In genomic region chr1:203280061-203280460, GRCh38 we compare ENCODE assay signal across 21 cellular contexts. TPM values are rescaled to one million over a fixed set of nuclear protein-coding genes. Genes with fewer than 3 reads are reported as not detected.
A peak's percentile ranks its signal among the peaks of the same experiment; 100 is the strongest.
DNase-seq lines count a peak whose midpoint lies in the region; ATAC-seq, FAIRE-seq and TF ChIP-seq lines count a peak whose summit lies in the region.
"Had no signal": no experiment of that assay in that cellular context is flagged by ENCODE, and none has a peak within 500 bp of the region (broad histone marks: within the 10 kb centered on the region; RNA-seq: fewer than 3 reads in every experiment).

No MANE protein-coding gene starts in this region.

- H2AFZ ChIP-seq in Karpas-422 (ENCODE audit: low read length), result no peak overlapping the region

- H4K20me1 ChIP-seq in BLaER1, result no peaks in the 10 kb centered on the region
- no peaks in the 10 kb centered on the region for H4K20me1 ChIP-seq in Karpas-422 (ENCODE audit: insufficient read depth, low read depth, low read length)

- peak overlapping the region; percentile 2; the same call in 1 of the 2 replicates for H3K4me3 Mint-ChIP-seq in HFFc6
- H3K4me3 Mint-ChIP-seq: activated naive CD8-positive, alpha-beta T cell treated with anti-CD3 and anti-CD28 coated beads, Interleukin-2, amount 10 ng/mL, durations not matched to agents 7 days and 5 days had no signal

- peaks cover 28% of the 10 kb centered on the region for H3K27me3 Mint-ChIP-seq in HFFc6 (ENCODE audit: insufficient read depth)
- H3K27me3 Mint-ChIP-seq: activated naive CD8-positive, alpha-beta T cell treated with anti-CD3 and anti-CD28 coated beads, Interleukin-2, amount 10 ng/mL, durations not matched to agents 7 days and 5 days had no signal

- DNase-seq in HFFc6 (no peak), esophagus squamous epithelium (lab: John Stamatoyannopoulos, UW) (no peak), posterior vena cava (ENCODE audit: low spot score) (peak; percentile 15), small intestine (no peak), Peyer's patch (no peak), Karpas-422 (no peak)
- DNase-seq: activated CD4-positive, CD25-positive, alpha-beta regulatory T cell; activated CD8-positive, alpha-beta memory T cell treated with anti-CD3 and anti-CD28 coated beads, Interleukin-2, amount 50 U/mL, for 48 hours; activated naive CD8-positive, alpha-beta T cell treated with anti-CD3 and anti-CD28 coated beads, Interleukin-2, amount 10 ng/mL, durations not matched to agents 7 days and 5 days; AML-193; central memory CD4-positive, alpha-beta T cell; DMS53; NCI-H2029; NCI-H526 treated with DMSO at 0.1 percent for 48 hours; PC-3; stimulated activated CD4-positive, alpha-beta T cell treated with anti-CD3 and anti-CD28 coated beads, Interleukin-4, amount 100 ng/mL, for 24 hours had no signal

- H3K4me1 ChIP-seq in BLaER1 (peaks cover 100% of the 10 kb centered on the region), esophagus squamous epithelium (peaks cover 28 to 85% (median 60%) of the 10 kb centered on the region in 3 donors), small intestine (ENCODE audit: control insufficient read depth in 2 of 2, insufficient read depth in 1 of 2, low read depth in 1 of 2, low read length in 1 of 2) (peaks cover 9 to 12% of the 10 kb centered on the region in 2 donors), Peyer's patch (peaks cover 7 to 61% (median 18%) of the 10 kb centered on the region in 4 donors), Karpas-422 (ENCODE audit: low read length) (peaks cover 73% of the 10 kb centered on the region)

- no peaks in the 10 kb centered on the region for H3K36me3 Mint-ChIP-seq in HFFc6 (ENCODE audit: low read depth)
- H3K36me3 Mint-ChIP-seq: activated naive CD8-positive, alpha-beta T cell treated with anti-CD3 and anti-CD28 coated beads, Interleukin-2, amount 10 ng/mL, durations not matched to agents 7 days and 5 days had no signal

- WGBS in esophagus squamous epithelium, 2 donors, result 83 to 89% methylated on average over 5 of the region's 5 CpGs
- 95 to 97% (median 96%) methylated on average over 5 of the region's 5 CpGs for WGBS in small intestine, 3 donors

- no peaks in the 10 kb centered on the region for H3K79me2 ChIP-seq in Karpas-422 (ENCODE audit: low read length)

- H3K27me3 ChIP-seq in BLaER1 (no peaks in the 10 kb centered on the region), esophagus squamous epithelium (no peaks in the 10 kb centered on the region), small intestine (ENCODE audit: control insufficient read depth in 2 of 2, insufficient read depth in 2 of 2, low read length in 2 of 2) (no peaks in the 10 kb centered on the region), Peyer's patch (no peaks in the 10 kb centered on the region), Karpas-422 (ENCODE audit: low read length) (no peaks in the 10 kb centered on the region)

- peaks cover 31% of the 10 kb centered on the region for H3K4me1 Mint-ChIP-seq in HFFc6 (ENCODE audit: low read depth)

- H3K9me2 ChIP-seq in Karpas-422 (replicated peaks; ENCODE audit: insufficient read depth, low read length), result no peaks in the 10 kb centered on the region

- intact Hi-C loops in esophagus squamous epithelium (cut with DNase I), result no loop called here
- intact Hi-C loops in posterior vena cava (cut with DNase I), result no loop called here

- TF ChIP-seq POLR2A in esophagus squamous epithelium (IDR thresholded peaks at IDR 0.05), result no peak
- TF ChIP-seq POLR2A in Peyer's patch (IDR thresholded peaks at IDR 0.05), result no peak

- TF ChIP-seq CTCF in HFFc6 (IDR thresholded peaks at IDR 0.05) (no peak), esophagus squamous epithelium (IDR thresholded peaks at IDR 0.05) (no peak), Peyer's patch (IDR thresholded peaks at IDR 0.05) (no peak)

- H3K4me3 ChIP-seq in BLaER1, result no peak overlapping the region
- no peak overlapping the region for H3K4me3 ChIP-seq in esophagus squamous epithelium
- no peak overlapping the region for H3K4me3 ChIP-seq in small intestine (ENCODE audit: low read depth in 1 of 2, low read length in 2 of 2)
- no peak overlapping the region for H3K4me3 ChIP-seq in Peyer's patch
- H3K4me3 ChIP-seq in Karpas-422 (ENCODE audit: low read length), result no peak overlapping the region

- no peak overlapping the region; the same call in 1 of the 2 replicates for H3K27ac Mint-ChIP-seq in HFFc6
- H3K27ac Mint-ChIP-seq: activated naive CD8-positive, alpha-beta T cell treated with anti-CD3 and anti-CD28 coated beads, Interleukin-2, amount 10 ng/mL, durations not matched to agents 7 days and 5 days had no signal

- H3K9ac ChIP-seq in BLaER1, result no peak overlapping the region
- H3K9ac ChIP-seq in Karpas-422 (ENCODE audit: low read length), result no peak overlapping the region

- no peaks in the 10 kb centered on the region for H3K9me3 Mint-ChIP-seq in HFFc6
- H3K9me3 Mint-ChIP-seq: activated naive CD8-positive, alpha-beta T cell treated with anti-CD3 and anti-CD28 coated beads, Interleukin-2, amount 10 ng/mL, durations not matched to agents 7 days and 5 days had no signal

- H3K36me3 ChIP-seq in BLaER1, result no peaks in the 10 kb centered on the region
- H3K36me3 ChIP-seq in esophagus squamous epithelium, result no peaks in the 10 kb centered on the region
- no peaks in the 10 kb centered on the region for H3K36me3 ChIP-seq in small intestine (ENCODE audit: control insufficient read depth in 2 of 2, insufficient read depth in 2 of 2, low read length in 2 of 2)
- no peaks in the 10 kb centered on the region for H3K36me3 ChIP-seq in Peyer's patch
- H3K36me3 ChIP-seq in Karpas-422 (ENCODE audit: insufficient read depth, low read length), result no peaks in the 10 kb centered on the region

- FAIRE-seq in small intestine (lab: Jason Lieb, UNC), result no peak
- FAIRE-seq: islet of Langerhans had no signal

- no peak for ATAC-seq in HG02588 (IDR thresholded peaks at IDR 0.05; ENCODE audit: unreplicated experiment)
- ATAC-seq: PC-3, sciatic nerve had no signal

- H3K27ac ChIP-seq in BLaER1 (peak overlapping the region; percentile 96; the same call in 1 of the 2 replicates), esophagus squamous epithelium (peak overlapping the region in 3 of 4 donors; percentile 90 to 94 (median 90)), small intestine (ENCODE audit: low read depth in 1 of 2, low read length in 1 of 2) (peak overlapping the region in 1 of 2 donors; percentile 47), Peyer's patch (peak overlapping the region in 2 of 4 donors; percentile 83 to 92), Karpas-422 (ENCODE audit: low read length) (no peak overlapping the region)

- H3K9me3 ChIP-seq in BLaER1 (no peaks in the 10 kb centered on the region), esophagus squamous epithelium (no peaks in the 10 kb centered on the region), small intestine (ENCODE audit: control insufficient read depth, low read depth) (no peaks in the 10 kb centered on the region), Peyer's patch (no peaks in the 10 kb centered on the region), Karpas-422 (ENCODE audit: low read length) (no peaks in the 10 kb centered on the region)

- peak overlapping the region; percentile 95 for H3K4me2 ChIP-seq in BLaER1
- H3K4me2 ChIP-seq in Karpas-422 (ENCODE audit: low read depth, low read length, poor library complexity, severe bottlenecking), result no peak overlapping the region

RNA-seq across cellular contexts. Expression of gene BTG2, which starts 25.3 kb away (rescaled TPM):
- 10 to 100 TPM; 12.7 to 18.5 (median 13.7) TPM for total RNA-seq in HFFc6 (2021; fragmentation: NEBNext Ultra II Directional; extraction: Animal tissue kit (Norgen Biotek cat#: 25700))
- 10 to 100 TPM; 29.7 to 46.2 (median 41.3) TPM for total RNA-seq in esophagus squamous epithelium
- total RNA-seq in posterior vena cava, result 100 to 1,000 TPM in 1 of 2 donors, 10 to 100 TPM in 1; 64.7 to 153 TPM
- polyA plus RNA-seq in small intestine, result 100 to 1,000 TPM in 1 of 3 donors, 10 to 100 TPM in 2; 15.9 to 101 (median 23.5) TPM
- total RNA-seq in Peyer's patch, result 100 to 1,000 TPM in 1 of 4 donors, 10 to 100 TPM in 3; 45.0 to 129 (median 58.8) TPM
- 245 and 258 TPM in 2 replicates for total RNA-seq in Karpas-422 (2014; rRNA removed; shearing (Covaris generic); ENCODE audit: low replicate concordance)

RNA-seq across cellular contexts. Expression of gene CHIT1, which starts 50.6 kb away (rescaled TPM):
- total RNA-seq in HFFc6 (2021; fragmentation: NEBNext Ultra II Directional; extraction: Animal tissue kit (Norgen Biotek cat#: 25700)), result not detected
- total RNA-seq in esophagus squamous epithelium, result under 1 TPM in 1 of 4 donors, not detected in 3; 1.00 TPM
- total RNA-seq in posterior vena cava, result under 1 TPM; 0.14 to 0.33 TPM
- under 1 TPM in 1 of 3 donors, not detected in 2; 0.43 TPM for polyA plus RNA-seq in small intestine
- total RNA-seq in Peyer's patch, result 1 to 10 TPM in 1 of 4 donors, under 1 TPM in 1, not detected in 2; 0.67 to 4.1 TPM
- total RNA-seq in Karpas-422 (2014; rRNA removed; shearing (Covaris generic); ENCODE audit: low replicate concordance), result 0.89 and 15.2 TPM in 2 replicates
- total RNA-seq: glomerular endothelial cell, PC-3 had no signal
